Comparison of ENCODE assay signal across 8 cellular contexts in genomic region chr10:98134431-98135221, GRCh38. TPM values are rescaled to one million over a fixed set of nuclear protein-coding genes. Genes with fewer than 3 reads are reported as not detected.
A peak's percentile ranks its signal among the peaks of the same experiment; 100 is the strongest.
DNase-seq lines count a peak whose midpoint lies in the region; ATAC-seq and TF ChIP-seq lines count a peak whose summit lies in the region.

Gene R3HCC1L (plus strand): TSS chr10:98134657. CDS start chr10:98208115, 73,458 bp downstream.

- H3K4me1 Mint-ChIP-seq in activated B cell treated with CpG ODN at 0.5 μM for 24 hours: peaks cover 63% of the 10 kb centered on the region

- ATAC-seq in GM18907 (IDR thresholded peaks at IDR 0.05; ENCODE audit: unreplicated experiment) (peak; percentile 85), HG03139 (IDR thresholded peaks at IDR 0.05; ENCODE audit: unreplicated experiment) (peak; percentile 82), activated B cell treated with CpG ODN at 0.5 μM for 24 hours (ENCODE audit: low read depth) (peak; percentile 91)

- peak within 1 kb of the TSS; percentile 94 for H3K4me3 Mint-ChIP-seq in activated B cell treated with CpG ODN at 0.5 μM for 24 hours

- peaks cover 0 to 4% (median 0%) of the 10 kb centered on the region in 8 donors for H3K9me3 ChIP-seq in spleen

- WGBS in spleen, 5 donors: 0 to 2% (median 1%) methylated on average over 56 to 64 of the region's 64 CpGs

- H3K27ac Mint-ChIP-seq in activated B cell treated with CpG ODN at 0.5 μM for 24 hours: peak within 1 kb of the TSS; percentile 97

- TF ChIP-seq CTCF in activated B cell treated with CpG ODN at 0.5 μM for 24 hours (IDR thresholded peaks at IDR 0.05): no peak
- TF ChIP-seq CTCF in cardiac fibroblast (IDR thresholded peaks at IDR 0.05; ENCODE audit: low read depth, low read length): no peak
- TF ChIP-seq CTCF in spleen (IDR thresholded peaks at IDR 0.05 in 8 of 11, conservative IDR thresholded peaks at IDR 0.05 in 3 of 11): peak in 2 of 11 experiments; percentile 12 to 30

- H3K27ac ChIP-seq in spleen: peak within 1 kb of the TSS; percentile 93 to 97 (median 96)

- TF ChIP-seq POLR2A in spleen (IDR thresholded peaks at IDR 0.05): peak in 2 of 3 donors; percentile 54 to 81

- H3K4me3 ChIP-seq in cardiac fibroblast (replicated peaks in 1 of 2; ENCODE audit: low read depth in 2 of 2, low read length in 2 of 2) (peak within 1 kb of the TSS; percentile 82 to 86), spleen (peak within 1 kb of the TSS; percentile 69 to 94 (median 86))

- H3K36me3 ChIP-seq in spleen: no peaks in the 10 kb centered on the region

- intact Hi-C loops in activated B cell treated with CpG ODN at 0.5 μM for 24 hours (cut with micrococcal nuclease) (loop anchor here (1.0 to 10.0 kb wide), 7 partner anchors 8 to 1598 kb away; partner anchors contain the start of genes ARHGAP19, COX15, CUTC and HPS1), spleen (cut with DNase I; ENCODE audit: low total_unique reads) (no loop called here)

- H3K27me3 ChIP-seq in spleen (replicated peaks in 1 of 7): no peaks in the 10 kb centered on the region

- POLR2A ChIA-PET in activated B cell treated with CpG ODN at 0.5 μM for 24 hours (lab: Charles Lee): interaction anchor here (0.6 to 1.3 kb wide), 10 partner anchors 34 to 1524 kb away, joined by 3 to 10 read pairs (median 4); partner anchors contain the start of genes ENTPD7, GOLGA7B, GOT1 and HPS1

- no peaks in the 10 kb centered on the region for H3K27me3 Mint-ChIP-seq in activated B cell treated with CpG ODN at 0.5 μM for 24 hours

- peaks cover 3% of the 10 kb centered on the region for H3K9me3 Mint-ChIP-seq in activated B cell treated with CpG ODN at 0.5 μM for 24 hours

- DNase-seq in AG08396 (ENCODE audit: low spot score) (peak; percentile 92), NCI-H2227 treated with DMSO at 0.1 percent for 48 hours (lab: John Stamatoyannopoulos, UW) (peak; percentile 76), activated B cell treated with CpG ODN at 0.5 μM for 24 hours (peak; percentile 93), cardiac fibroblast (ENCODE audit: low read depth in 2 of 2) (peak; percentile 89 to 90), inferior parietal cortex (ENCODE audit: extremely low spot score) (peak; percentile 85), spleen (peak; percentile 97)

- CTCF ChIA-PET in activated B cell treated with CpG ODN at 0.5 μM for 24 hours (lab: Charles Lee): interaction anchor here (0.9 to 1.1 kb wide), 3 partner anchors 36 to 93 kb away, joined by 4 to 6 read pairs (median 4); no protein-coding TSS in a partner anchor

- H3K4me1 ChIP-seq in spleen: peaks cover 19 to 65% (median 48%) of the 10 kb centered on the region in 6 donors

- H3K36me3 Mint-ChIP-seq in activated B cell treated with CpG ODN at 0.5 μM for 24 hours (ENCODE audit: low read depth): peaks cover 10% of the 10 kb centered on the region

RNA-seq across cellular contexts. Expression of gene R3HCC1L, which starts in this region (rescaled TPM):
- total RNA-seq in activated B cell treated with CpG ODN at 0.5 μM for 24 hours (24.4 and 24.9 TPM in 2 replicates), spleen (10 to 100 TPM; 17.5 to 21.2 (median 18.7) TPM)
- 10 to 100 TPM in 1 of 3 donors, 1 to 10 TPM in 2; 9.0 to 11.3 (median 9.8) TPM for polyA plus RNA-seq in spleen

Comparison
In these comparisons a context has a peak if more than half of its experiments do, and no peak if none do; other contexts are left out.
1. Peak in every context shown above with its lines: DNase-seq, ATAC-seq, H3K4me3 ChIP-seq and H3K27ac ChIP-seq.